ENCODE assay signal across 1 cellular context in genomic region chr20:44747166-44748004, GRCh38.
TF ChIP-seq lines count a peak whose summit lies in the region.

No MANE protein-coding gene starts in this region.

TF ChIP-seq in K562, 482 proteins besides CTCF, POLR2A, EP300 and RAD21 (continued from another document and continues in another):
- TF ChIP-seq ZNF76 (CRISPR knock-in tag; IDR thresholded peaks at IDR 0.05; ENCODE audit: borderline replicate concordance) (no peak), TFAP4 (CRISPR knock-in tag; IDR thresholded peaks at IDR 0.05; ENCODE audit: borderline replicate concordance) (peak; percentile 41; the same call in 1 of the 2 replicates), FOS (IDR thresholded peaks at IDR 0.05; ENCODE audit: extremely low read depth, insufficient read length) (no peak), ZBTB26 (CRISPR knock-in tag; IDR thresholded peaks at IDR 0.05) (no peak), CUX1 (CRISPR knock-in tag; IDR thresholded peaks at IDR 0.05) (no peak), PTBP1 (IDR thresholded peaks at IDR 0.05; ENCODE audit: low read depth, low read length) (no peak), ATF3 (IDR thresholded peaks at IDR 0.05) (peak; percentile 53; the same call in 1 of the 2 replicates), ATF3 (CRISPR knock-in tag; conservative IDR thresholded peaks at IDR 0.05) (no peak; the same call in 1 of the 2 replicates), ZNF57 (CRISPR knock-in tag; IDR thresholded peaks at IDR 0.05) (no peak), SMAD1 (IDR thresholded peaks at IDR 0.05; ENCODE audit: low read depth, low read length, partially characterized antibody) (no peak), POLR2G (IDR thresholded peaks at IDR 0.05; ENCODE audit: low read depth, low read length) (no peak), DACH1 (IDR thresholded peaks at IDR 0.05; ENCODE audit: partially characterized antibody) (peak; percentile 8), IRF9 (tag; IDR thresholded peaks at IDR 0.05) (no peak), PTTG1 (tag; IDR thresholded peaks at IDR 0.05; ENCODE audit: low read depth) (no peak), NR3C1 (CRISPR knock-in tag; IDR thresholded peaks at IDR 0.05) (no peak), HMBOX1 (IDR thresholded peaks at IDR 0.05) (peak; percentile 73), CHD7 (IDR thresholded peaks at IDR 0.05; ENCODE audit: low read depth, low read length) (no peak), KHSRP (IDR thresholded peaks at IDR 0.05) (no peak), BMI1 (IDR thresholded peaks at IDR 0.05; ENCODE audit: low read length) (no peak), CTBP1 (IDR thresholded peaks at IDR 0.05; ENCODE audit: borderline replicate concordance) (peak; percentile 27; the same call in 1 of the 2 replicates), HDAC3 (IDR thresholded peaks at IDR 0.05; ENCODE audit: borderline replicate concordance, partially characterized antibody) (no peak), PPARD (CRISPR knock-in tag; IDR thresholded peaks at IDR 0.05) (no peak), SMC3 (conservative IDR thresholded peaks at IDR 0.05; ENCODE audit: insufficient read depth, low read depth, low read length) (peak; percentile 54), TBP (optimal IDR thresholded peaks at IDR 0.05; ENCODE audit: low read depth, low read length) (no peak), PRDM10 (IDR thresholded peaks at IDR 0.05; ENCODE audit: partially characterized antibody) (no peak)
